In the genomic region with DNA sequence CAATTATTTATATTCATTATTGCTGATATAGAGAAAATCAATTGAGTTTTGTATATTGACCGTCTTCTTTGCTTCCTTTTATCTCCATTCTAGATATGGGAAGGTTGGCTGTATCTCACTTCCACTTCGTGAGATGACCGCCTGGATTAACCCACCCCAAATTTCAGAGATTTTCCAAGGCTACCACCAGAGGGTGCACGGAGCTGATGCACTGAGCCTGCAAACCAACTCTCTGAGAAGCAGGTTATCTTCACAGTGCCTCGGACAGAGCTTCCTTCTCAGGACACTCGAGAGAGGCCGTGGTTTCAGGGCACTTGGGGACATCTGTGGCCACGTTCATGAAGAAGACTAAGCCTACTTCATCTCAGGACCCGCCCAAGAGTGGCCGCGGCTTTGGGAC, we compare ENCODE assay signal across 8 cellular contexts.
DNase-seq lines count a peak whose midpoint lies in the region; ATAC-seq, FAIRE-seq and TF ChIP-seq lines count a peak whose summit lies in the region.
"Not testable (repeated sequence)": the region's sequence is repeated elsewhere in the genome, so short reads cannot be mapped to it uniquely, and the experiment has no call there.

No MANE protein-coding gene starts in this region.

- intact Hi-C loops in Right ventricle myocardium superior (cut with DNase I); left ventricle myocardium superior (cut with micrococcal nuclease); HepG2 (cut with micrococcal nuclease; ENCODE audit: unreplicated experiment): not testable (repeated sequence)

- not testable (repeated sequence) for H3K4me1 ChIP-seq in A549; RWPE2 (ENCODE audit: insufficient read depth, poor library complexity, severe bottlenecking); HepG2 (ENCODE audit: insufficient read depth, low read length)

- not testable (repeated sequence) for DNase-seq in A549 (ENCODE audit: low read depth in 1 of 2, low spot score in 1 of 2); RCC 7860 (ENCODE audit: low spot score); RWPE2 (ENCODE audit: low spot score); Right ventricle myocardium superior; left ventricle myocardium superior; left lobe of liver (ENCODE audit: low spot score); HepG2 (ENCODE audit: low spot score)

- not testable (repeated sequence) for FAIRE-seq in A549 (lab: Jason Lieb, UNC); HepG2 (lab: Jason Lieb, UNC)
- peak; percentile 58 for FAIRE-seq in RCC 7860 (lab: Jason Lieb, UNC)

- POLR2A ChIA-PET in A549 (lab: Yijun Ruan, JAX); HepG2 (lab: Yijun Ruan, JAX): not testable (repeated sequence)

- TF ChIP-seq POLR2A in A549 (IDR thresholded peaks at IDR 0.05; ENCODE audit: low read length); HepG2 (IDR thresholded peaks at IDR 0.05; ENCODE audit: insufficient read depth in 1 of 2, low read depth in 2 of 2, low read length in 2 of 2): not testable (repeated sequence)

- in situ Hi-C loops in HepG2 (cut with HindIII; ENCODE audit: extremely low pct_ligation_motif_present, low pct_unique_long_range_greater_than_20kb), result not testable (repeated sequence)

- BruUV-seq in HepG2 (replicated peaks; lab: Mats Ljungman, UMichigan), result not testable (repeated sequence)

- TF ChIP-seq RAD21 in A549 (conservative IDR thresholded peaks at IDR 0.05 in 1 of 2, IDR thresholded peaks at IDR 0.05 in 1 of 2); HepG2 (CRISPR knock-in tag; IDR thresholded peaks at IDR 0.05): not testable (repeated sequence)

- not testable (repeated sequence) for H3K4me2 ChIP-seq in A549; HepG2 (ENCODE audit: low read depth, low read length)

- H3K4me3 ChIP-seq in A549; RWPE2 (ENCODE audit: severe bottlenecking); HepG2 (replicated peaks in 1 of 3; ENCODE audit: insufficient read depth in 1 of 3, low read depth in 2 of 3, low read length in 3 of 3): not testable (repeated sequence)

- H3K79me2 ChIP-seq in HepG2 (ENCODE audit: insufficient read depth, low read length), result not testable (repeated sequence)

- CTCF ChIA-PET in A549 (lab: Yijun Ruan, JAX); HepG2 (lab: Yijun Ruan, JAX; ENCODE audit: low intra/inter-chr PET ratio, low total read pairs): not testable (repeated sequence)

- H3K27ac ChIP-seq in A549; RWPE2 (ENCODE audit: poor library complexity, severe bottlenecking); HepG2 (ENCODE audit: extremely low read length, insufficient read depth, low read length): not testable (repeated sequence)

- ATAC-seq in A549 (peak; percentile 67 to 77; a peak in 3 of 6 replicates), GM18868 (IDR thresholded peaks at IDR 0.05; ENCODE audit: unreplicated experiment) (peak; percentile 68), RWPE2 (ENCODE audit: low read depth) (peak; percentile 76), Right ventricle myocardium superior (ENCODE audit: poor library complexity) (peak; percentile 69), left ventricle myocardium superior (peak; percentile 29), left lobe of liver (peak; percentile 44), HepG2 (peak; percentile 59; the same call in 2 of the 3 replicates)

- TF ChIP-seq CTCF in A549 (IDR thresholded peaks at IDR 0.05); RWPE2 (IDR thresholded peaks at IDR 0.05; ENCODE audit: poor library complexity, severe bottlenecking); HepG2 (CRISPR knock-in tag; IDR thresholded peaks at IDR 0.05): not testable (repeated sequence)

- H3K9ac ChIP-seq in HepG2 (ENCODE audit: insufficient read depth, low read depth, low read length), result not testable (repeated sequence)

- H2AFZ ChIP-seq in HepG2 (ENCODE audit: low read length), result not testable (repeated sequence)

- no CpG with 5 or more reads among the region's 11 CpGs for WGBS in A549 (ENCODE audit: missing lambda C conversion rate)
- no CpG with 5 or more reads among the region's 11 CpGs for WGBS in HepG2 (ENCODE audit: low lambda C conversion rate)

- not testable (repeated sequence) for H3K9me3 ChIP-seq in A549; RWPE2 (ENCODE audit: severe bottlenecking); HepG2 (ENCODE audit: low read length)

- not testable (repeated sequence) for H3K36me3 ChIP-seq in RWPE2 (ENCODE audit: low read depth); HepG2 (replicated peaks in 1 of 2; ENCODE audit: control insufficient read depth in 1 of 2, insufficient read depth in 2 of 2, low read length in 2 of 2)

- not testable (repeated sequence) for H4K20me1 ChIP-seq in HepG2 (ENCODE audit: insufficient read depth, low read length)

- H3K27me3 ChIP-seq in RWPE2 (ENCODE audit: insufficient read depth, poor library complexity, severe bottlenecking); HepG2 (ENCODE audit: control insufficient read depth in 1 of 2, insufficient read depth in 2 of 2, low read length in 2 of 2): not testable (repeated sequence)

- TF ChIP-seq EP300 in A549 (IDR thresholded peaks at IDR 0.05); HepG2 (IDR thresholded peaks at IDR 0.05; ENCODE audit: low read depth in 2 of 2, low read length in 2 of 2); HepG2 (CRISPR knock-in tag; IDR thresholded peaks at IDR 0.05; ENCODE audit: borderline replicate concordance): not testable (repeated sequence)
